ENCODE assay signal across 1 cellular context in genomic region chr19:10061717-10062310, GRCh38.
TF ChIP-seq lines count a peak whose summit lies in the region.

No MANE protein-coding gene starts in this region.

TF ChIP-seq in K562, 482 proteins besides CTCF, POLR2A, EP300 and RAD21 (continued from another document and continues in another):
- TF ChIP-seq ATF4 (CRISPR knock-in tag; IDR thresholded peaks at IDR 0.05) (no peak), NR2C2 (CRISPR knock-in tag; IDR thresholded peaks at IDR 0.05) (0 out of 2 replicates have a peak, but pooled peaks have one; percentile 22), NR2C2 (tag; IDR thresholded peaks at IDR 0.05) (no peak), SP2 (IDR thresholded peaks at IDR 0.05; ENCODE audit: extremely low read depth, low read depth, low read length, poor library complexity, severe bottlenecking) (no peak), MEF2A (IDR thresholded peaks at IDR 0.05; ENCODE audit: control insufficient read depth, low read depth, low read length) (no peak), FOXA1 (IDR thresholded peaks at IDR 0.05; ENCODE audit: borderline replicate concordance) (no peak), RNF2 (IDR thresholded peaks at IDR 0.05) (no peak), ZNF644 (tag; IDR thresholded peaks at IDR 0.05; ENCODE audit: low read depth) (peak; percentile 81), MBD1 (CRISPR knock-in tag; IDR thresholded peaks at IDR 0.05) (no peak), TAF1 (IDR thresholded peaks at IDR 0.05; ENCODE audit: control insufficient read depth, extremely low read depth, insufficient read depth, low read length, severe bottlenecking) (no peak), ZNF12 (CRISPR knock-in tag; IDR thresholded peaks at IDR 0.05) (peak; percentile 75; the same call in 1 of the 2 replicates), E2F3 (CRISPR knock-in tag; IDR thresholded peaks at IDR 0.05) (no peak), NFXL1 (CRISPR knock-in tag; IDR thresholded peaks at IDR 0.05) (no peak), ZMIZ1 (IDR thresholded peaks at IDR 0.05; ENCODE audit: low read depth in 2 of 2, low read length in 2 of 2) (no peak), SAP30 (IDR thresholded peaks at IDR 0.05; ENCODE audit: borderline replicate concordance, insufficient read depth, low read depth, low read length, poor library complexity, severe bottlenecking) (peak; percentile 61), CBX3 (IDR thresholded peaks at IDR 0.05; ENCODE audit: borderline replicate concordance in 1 of 2, low read length in 2 of 2) (no peak), REST (CRISPR knock-in tag; IDR thresholded peaks at IDR 0.05; ENCODE audit: low read depth) (peak; percentile 96)
- TF ChIP-seq, protein P1, sequence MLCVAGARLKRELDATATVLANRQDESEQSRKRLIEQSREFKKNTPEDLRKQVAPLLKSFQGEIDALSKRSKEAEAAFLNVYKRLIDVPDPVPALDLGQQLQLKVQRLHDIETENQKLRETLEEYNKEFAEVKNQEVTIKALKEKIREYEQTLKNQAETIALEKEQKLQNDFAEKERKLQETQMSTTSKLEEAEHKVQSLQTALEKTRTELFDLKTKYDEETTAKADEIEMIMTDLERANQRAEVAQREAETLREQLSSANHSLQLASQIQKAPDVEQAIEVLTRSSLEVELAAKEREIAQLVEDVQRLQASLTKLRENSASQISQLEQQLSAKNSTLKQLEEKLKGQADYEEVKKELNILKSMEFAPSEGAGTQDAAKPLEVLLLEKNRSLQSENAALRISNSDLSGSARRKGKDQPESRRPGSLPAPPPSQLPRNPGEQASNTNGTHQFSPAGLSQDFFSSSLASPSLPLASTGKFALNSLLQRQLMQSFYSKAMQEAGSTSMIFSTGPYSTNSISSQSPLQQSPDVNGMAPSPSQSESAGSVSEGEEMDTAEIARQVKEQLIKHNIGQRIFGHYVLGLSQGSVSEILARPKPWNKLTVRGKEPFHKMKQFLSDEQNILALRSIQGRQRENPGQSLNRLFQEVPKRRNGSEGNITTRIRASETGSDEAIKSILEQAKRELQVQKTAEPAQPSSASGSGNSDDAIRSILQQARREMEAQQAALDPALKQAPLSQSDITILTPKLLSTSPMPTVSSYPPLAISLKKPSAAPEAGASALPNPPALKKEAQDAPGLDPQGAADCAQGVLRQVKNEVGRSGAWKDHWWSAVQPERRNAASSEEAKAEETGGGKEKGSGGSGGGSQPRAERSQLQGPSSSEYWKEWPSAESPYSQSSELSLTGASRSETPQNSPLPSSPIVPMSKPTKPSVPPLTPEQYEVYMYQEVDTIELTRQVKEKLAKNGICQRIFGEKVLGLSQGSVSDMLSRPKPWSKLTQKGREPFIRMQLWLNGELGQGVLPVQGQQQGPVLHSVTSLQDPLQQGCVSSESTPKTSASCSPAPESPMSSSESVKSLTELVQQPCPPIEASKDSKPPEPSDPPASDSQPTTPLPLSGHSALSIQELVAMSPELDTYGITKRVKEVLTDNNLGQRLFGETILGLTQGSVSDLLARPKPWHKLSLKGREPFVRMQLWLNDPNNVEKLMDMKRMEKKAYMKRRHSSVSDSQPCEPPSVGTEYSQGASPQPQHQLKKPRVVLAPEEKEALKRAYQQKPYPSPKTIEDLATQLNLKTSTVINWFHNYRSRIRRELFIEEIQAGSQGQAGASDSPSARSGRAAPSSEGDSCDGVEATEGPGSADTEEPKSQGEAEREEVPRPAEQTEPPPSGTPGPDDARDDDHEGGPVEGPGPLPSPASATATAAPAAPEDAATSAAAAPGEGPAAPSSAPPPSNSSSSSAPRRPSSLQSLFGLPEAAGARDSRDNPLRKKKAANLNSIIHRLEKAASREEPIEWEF (CRISPR knock-in tag; IDR thresholded peaks at IDR 0.05) = no peak
- TF ChIP-seq, protein P2, sequence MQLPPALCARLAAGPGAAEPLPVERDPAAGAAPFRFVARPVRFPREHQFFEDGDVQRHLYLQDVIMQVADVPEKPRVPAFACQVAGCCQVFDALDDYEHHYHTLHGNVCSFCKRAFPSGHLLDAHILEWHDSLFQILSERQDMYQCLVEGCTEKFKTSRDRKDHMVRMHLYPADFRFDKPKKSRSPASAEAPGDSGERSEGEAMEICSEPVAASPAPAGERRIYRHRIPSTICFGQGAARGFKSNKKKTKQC (CRISPR knock-in tag; IDR thresholded peaks at IDR 0.05) = peak; percentile 92
- TF ChIP-seq, protein P3, sequence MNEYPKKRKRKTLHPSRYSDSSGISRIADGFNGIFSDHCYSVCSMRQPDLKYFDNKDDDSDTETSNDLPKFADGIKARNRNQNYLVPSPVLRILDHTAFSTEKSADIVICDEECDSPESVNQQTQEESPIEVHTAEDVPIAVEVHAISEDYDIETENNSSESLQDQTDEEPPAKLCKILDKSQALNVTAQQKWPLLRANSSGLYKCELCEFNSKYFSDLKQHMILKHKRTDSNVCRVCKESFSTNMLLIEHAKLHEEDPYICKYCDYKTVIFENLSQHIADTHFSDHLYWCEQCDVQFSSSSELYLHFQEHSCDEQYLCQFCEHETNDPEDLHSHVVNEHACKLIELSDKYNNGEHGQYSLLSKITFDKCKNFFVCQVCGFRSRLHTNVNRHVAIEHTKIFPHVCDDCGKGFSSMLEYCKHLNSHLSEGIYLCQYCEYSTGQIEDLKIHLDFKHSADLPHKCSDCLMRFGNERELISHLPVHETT (CRISPR knock-in tag; conservative IDR thresholded peaks at IDR 0.05 in 1 of 2, IDR thresholded peaks at IDR 0.05 in 1 of 2) = 0 out of 4 replicates have a peak, but pooled peaks of 1 of the 2 experiments have one; percentile 45
- TF ChIP-seq, protein P4, sequence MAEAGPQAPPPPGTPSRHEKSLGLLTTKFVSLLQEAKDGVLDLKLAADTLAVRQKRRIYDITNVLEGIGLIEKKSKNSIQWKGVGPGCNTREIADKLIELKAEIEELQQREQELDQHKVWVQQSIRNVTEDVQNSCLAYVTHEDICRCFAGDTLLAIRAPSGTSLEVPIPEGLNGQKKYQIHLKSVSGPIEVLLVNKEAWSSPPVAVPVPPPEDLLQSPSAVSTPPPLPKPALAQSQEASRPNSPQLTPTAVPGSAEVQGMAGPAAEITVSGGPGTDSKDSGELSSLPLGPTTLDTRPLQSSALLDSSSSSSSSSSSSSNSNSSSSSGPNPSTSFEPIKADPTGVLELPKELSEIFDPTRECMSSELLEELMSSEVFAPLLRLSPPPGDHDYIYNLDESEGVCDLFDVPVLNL (CRISPR knock-in tag; IDR thresholded peaks at IDR 0.05; ENCODE audit: low read depth) = no peak
- TF ChIP-seq, protein P5, sequence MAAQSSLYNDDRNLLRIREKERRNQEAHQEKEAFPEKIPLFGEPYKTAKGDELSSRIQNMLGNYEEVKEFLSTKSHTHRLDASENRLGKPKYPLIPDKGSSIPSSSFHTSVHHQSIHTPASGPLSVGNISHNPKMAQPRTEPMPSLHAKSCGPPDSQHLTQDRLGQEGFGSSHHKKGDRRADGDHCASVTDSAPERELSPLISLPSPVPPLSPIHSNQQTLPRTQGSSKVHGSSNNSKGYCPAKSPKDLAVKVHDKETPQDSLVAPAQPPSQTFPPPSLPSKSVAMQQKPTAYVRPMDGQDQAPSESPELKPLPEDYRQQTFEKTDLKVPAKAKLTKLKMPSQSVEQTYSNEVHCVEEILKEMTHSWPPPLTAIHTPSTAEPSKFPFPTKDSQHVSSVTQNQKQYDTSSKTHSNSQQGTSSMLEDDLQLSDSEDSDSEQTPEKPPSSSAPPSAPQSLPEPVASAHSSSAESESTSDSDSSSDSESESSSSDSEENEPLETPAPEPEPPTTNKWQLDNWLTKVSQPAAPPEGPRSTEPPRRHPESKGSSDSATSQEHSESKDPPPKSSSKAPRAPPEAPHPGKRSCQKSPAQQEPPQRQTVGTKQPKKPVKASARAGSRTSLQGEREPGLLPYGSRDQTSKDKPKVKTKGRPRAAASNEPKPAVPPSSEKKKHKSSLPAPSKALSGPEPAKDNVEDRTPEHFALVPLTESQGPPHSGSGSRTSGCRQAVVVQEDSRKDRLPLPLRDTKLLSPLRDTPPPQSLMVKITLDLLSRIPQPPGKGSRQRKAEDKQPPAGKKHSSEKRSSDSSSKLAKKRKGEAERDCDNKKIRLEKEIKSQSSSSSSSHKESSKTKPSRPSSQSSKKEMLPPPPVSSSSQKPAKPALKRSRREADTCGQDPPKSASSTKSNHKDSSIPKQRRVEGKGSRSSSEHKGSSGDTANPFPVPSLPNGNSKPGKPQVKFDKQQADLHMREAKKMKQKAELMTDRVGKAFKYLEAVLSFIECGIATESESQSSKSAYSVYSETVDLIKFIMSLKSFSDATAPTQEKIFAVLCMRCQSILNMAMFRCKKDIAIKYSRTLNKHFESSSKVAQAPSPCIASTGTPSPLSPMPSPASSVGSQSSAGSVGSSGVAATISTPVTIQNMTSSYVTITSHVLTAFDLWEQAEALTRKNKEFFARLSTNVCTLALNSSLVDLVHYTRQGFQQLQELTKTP (IDR thresholded peaks at IDR 0.05; ENCODE audit: low read depth in 1 of 2, partially characterized antibody in 2 of 2) = peak in 1 of 2 experiments; percentile 94
- TF ChIP-seq, protein P6, sequence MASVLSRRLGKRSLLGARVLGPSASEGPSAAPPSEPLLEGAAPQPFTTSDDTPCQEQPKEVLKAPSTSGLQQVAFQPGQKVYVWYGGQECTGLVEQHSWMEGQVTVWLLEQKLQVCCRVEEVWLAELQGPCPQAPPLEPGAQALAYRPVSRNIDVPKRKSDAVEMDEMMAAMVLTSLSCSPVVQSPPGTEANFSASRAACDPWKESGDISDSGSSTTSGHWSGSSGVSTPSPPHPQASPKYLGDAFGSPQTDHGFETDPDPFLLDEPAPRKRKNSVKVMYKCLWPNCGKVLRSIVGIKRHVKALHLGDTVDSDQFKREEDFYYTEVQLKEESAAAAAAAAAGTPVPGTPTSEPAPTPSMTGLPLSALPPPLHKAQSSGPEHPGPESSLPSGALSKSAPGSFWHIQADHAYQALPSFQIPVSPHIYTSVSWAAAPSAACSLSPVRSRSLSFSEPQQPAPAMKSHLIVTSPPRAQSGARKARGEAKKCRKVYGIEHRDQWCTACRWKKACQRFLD (CRISPR knock-in tag; IDR thresholded peaks at IDR 0.05) = peak; percentile 91
- TF ChIP-seq, protein P7, sequence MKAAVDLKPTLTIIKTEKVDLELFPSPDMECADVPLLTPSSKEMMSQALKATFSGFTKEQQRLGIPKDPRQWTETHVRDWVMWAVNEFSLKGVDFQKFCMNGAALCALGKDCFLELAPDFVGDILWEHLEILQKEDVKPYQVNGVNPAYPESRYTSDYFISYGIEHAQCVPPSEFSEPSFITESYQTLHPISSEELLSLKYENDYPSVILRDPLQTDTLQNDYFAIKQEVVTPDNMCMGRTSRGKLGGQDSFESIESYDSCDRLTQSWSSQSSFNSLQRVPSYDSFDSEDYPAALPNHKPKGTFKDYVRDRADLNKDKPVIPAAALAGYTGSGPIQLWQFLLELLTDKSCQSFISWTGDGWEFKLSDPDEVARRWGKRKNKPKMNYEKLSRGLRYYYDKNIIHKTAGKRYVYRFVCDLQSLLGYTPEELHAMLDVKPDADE (conservative IDR thresholded peaks at IDR 0.05; ENCODE audit: control insufficient read depth, low read depth, low read length) = peak; percentile 79
